In the genomic region with DNA sequence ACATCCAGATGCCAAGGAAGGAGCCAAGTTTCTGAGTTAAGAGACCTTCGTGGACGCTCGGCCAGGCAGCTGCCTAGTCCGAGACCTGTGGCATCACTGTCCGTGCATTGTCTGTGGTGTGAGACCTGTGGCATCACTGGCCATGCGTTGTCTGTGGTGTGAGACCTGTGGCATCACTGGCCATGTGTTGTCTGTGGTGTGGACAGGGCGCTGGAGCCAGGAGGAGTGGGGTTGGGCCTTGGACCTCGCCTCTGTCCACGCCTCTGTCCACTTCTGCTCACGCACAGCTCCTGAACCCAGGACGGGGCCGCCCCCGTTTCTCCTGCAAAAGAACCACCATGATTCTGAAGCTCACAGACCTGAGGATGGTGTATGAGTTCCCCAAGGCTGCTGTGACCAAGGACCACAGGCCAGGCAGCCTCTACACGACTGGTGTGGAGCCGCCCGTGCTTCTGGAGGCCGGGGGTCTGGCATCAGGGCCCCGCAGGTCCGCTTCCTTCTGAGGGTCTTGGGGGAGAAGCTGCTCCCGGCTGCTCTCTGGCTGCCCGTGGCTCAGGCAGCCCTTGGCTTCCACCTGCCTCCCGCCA, we compare ENCODE assay signal across 8 cellular contexts.
"Had no signal": no experiment of that assay in that cellular context is flagged by ENCODE, and none has a peak within 500 bp of the region (broad histone marks: within the 10 kb centered on the region; RNA-seq: fewer than 3 reads in every experiment).

No MANE protein-coding gene starts in this region.

- H3K27ac ChIP-seq: GM23248 had no signal

- H3K9ac ChIP-seq: GM23248 had no signal

- FAIRE-seq: H54, HTR-8/SVneo, K562 had no signal

- DNase-seq: GM23248, GOT3, H9, HCEC 1CT, IMR-90 had no signal

- ATAC-seq: K562 had no signal

- H2AFZ ChIP-seq: GM23248 had no signal

- H3K4me3 ChIP-seq: GM23248, K562 had no signal
